8 cellular contexts compared by ENCODE assay signal in genomic region chr16:23678430-23679273, GRCh38. TPM values are rescaled to one million over a fixed set of nuclear protein-coding genes. Genes with fewer than 3 reads are reported as not detected.
DNase-seq lines count a peak whose midpoint lies in the region; ATAC-seq and TF ChIP-seq lines count a peak whose summit lies in the region.

TSS of gene PLK1 (plus strand) at chr16:23678889. CDS start at chr16:23678933, 44 bp downstream.

- no peaks in the 10 kb centered on the region for H3K27me3 Mint-ChIP-seq in activated T-helper 2 cell treated with anti-CD3 and anti-CD28 coated beads, Interferon-gamma antibody, Interleukin-2, Interleukin-4, amounts not matched to agents 10 μg/mL and 5 μg/mL and 100 μg/mL, durations not matched to agents 14 hours and 24 hours and 36 hours (ENCODE audit: low read depth)
- no peaks in the 10 kb centered on the region for H3K27me3 Mint-ChIP-seq in neural crest cell (ENCODE audit: low read depth)

- DNase-seq in DMS79 (lab: John Stamatoyannopoulos, UW) (peak; percentile 78), Karpas-422 (peak; percentile 96), RWPE1 (ENCODE audit: low spot score) (peak; percentile 97), fibroblast of the conjunctiva (ENCODE audit: low read depth) (peak; percentile 64), neural crest cell (ENCODE audit: low read depth, low spot score) (peak; percentile 80)
- DNase-seq in activated T-helper 2 cell treated with anti-CD3 and anti-CD28 coated beads, Interferon-gamma antibody, Interleukin-2, Interleukin-4, amounts not matched to agents 10 μg/mL and 5 μg/mL and 100 μg/mL, durations not matched to agents 14 hours and 24 hours and 36 hours (ENCODE audit: low spot score) = peak; percentile 81

- H3K36me3 ChIP-seq in Karpas-422 (ENCODE audit: insufficient read depth, low read length) (peaks cover 32% of the 10 kb centered on the region), stomach smooth muscle (ENCODE audit: control insufficient read depth in 2 of 2, insufficient read depth in 2 of 2, low read length in 2 of 2) (peaks cover 10 to 14% of the 10 kb centered on the region in 2 donors)

- intact Hi-C loops in activated T-helper 2 cell treated with anti-CD3 and anti-CD28 coated beads, Interferon-gamma antibody, Interleukin-2, Interleukin-4, amounts not matched to agents 10 μg/mL and 5 μg/mL and 100 μg/mL, durations not matched to agents 14 hours and 24 hours and 36 hours (cut with micrococcal nuclease) = loop anchor here (1.0 to 5.0 kb wide), 2 partner anchors 36 to 82 kb away; partner anchors contain the start of genes DCTN5, NDUFAB1 and PALB2

- peaks cover 42% of the 10 kb centered on the region for H3K79me2 ChIP-seq in Karpas-422 (ENCODE audit: low read length)

- no peaks in the 10 kb centered on the region for H3K9me3 Mint-ChIP-seq in activated T-helper 2 cell treated with anti-CD3 and anti-CD28 coated beads, Interferon-gamma antibody, Interleukin-2, Interleukin-4, amounts not matched to agents 10 μg/mL and 5 μg/mL and 100 μg/mL, durations not matched to agents 14 hours and 24 hours and 36 hours
- H3K9me3 Mint-ChIP-seq in neural crest cell = no peaks in the 10 kb centered on the region

- peak within 1 kb of the TSS; percentile 89 for H3K4me3 ChIP-seq in Karpas-422 (ENCODE audit: low read length)
- peak within 1 kb of the TSS; percentile 70 to 73 for H3K4me3 ChIP-seq in stomach smooth muscle (ENCODE audit: low read length in 2 of 2)

- peak within 1 kb of the TSS; percentile 96 for H3K4me3 Mint-ChIP-seq in activated T-helper 2 cell treated with anti-CD3 and anti-CD28 coated beads, Interferon-gamma antibody, Interleukin-2, Interleukin-4, amounts not matched to agents 10 μg/mL and 5 μg/mL and 100 μg/mL, durations not matched to agents 14 hours and 24 hours and 36 hours (ENCODE audit: low read depth)
- peak within 1 kb of the TSS; percentile 98 for H3K4me3 Mint-ChIP-seq in neural crest cell

- peak; percentile 87 for ATAC-seq in GM21723 (IDR thresholded peaks at IDR 0.05; ENCODE audit: unreplicated experiment)

- H3K27me3 ChIP-seq in Karpas-422 (ENCODE audit: low read length) (no peaks in the 10 kb centered on the region), stomach smooth muscle (ENCODE audit: control insufficient read depth in 1 of 2, insufficient read depth in 2 of 2, low read length in 2 of 2) (no peaks in the 10 kb centered on the region)

- CTCF ChIA-PET in RWPE1 (lab: Yijun Ruan, JAX) = interaction anchor here (0.6 to 1.8 kb wide), 11 partner anchors 10 to 831 kb away, joined by 3 to 11 read pairs (median 4); no protein-coding TSS in a partner anchor

- H3K27ac ChIP-seq in Karpas-422 (ENCODE audit: low read length) (peak within 1 kb of the TSS; percentile 78), RWPE1 (peak within 1 kb of the TSS; percentile 78), stomach smooth muscle (ENCODE audit: low read length) (no peak within 1 kb of the TSS)

- H4K20me1 ChIP-seq in Karpas-422 (ENCODE audit: insufficient read depth, low read depth, low read length) = 0 out of 2 replicates have a peak, but pooled peaks cover 9% of the 10 kb centered on the region

- H3K4me1 ChIP-seq in Karpas-422 (ENCODE audit: low read length) (peaks cover 19% of the 10 kb centered on the region), stomach smooth muscle (ENCODE audit: control insufficient read depth, insufficient read depth, low read length) (peaks cover 13% of the 10 kb centered on the region)

- peak within 1 kb of the TSS; percentile 70; the same call in 1 of the 2 replicates for H2AFZ ChIP-seq in Karpas-422 (ENCODE audit: low read length)

- H3K9ac ChIP-seq in Karpas-422 (ENCODE audit: low read length) = peak within 1 kb of the TSS; percentile 94
- peak within 1 kb of the TSS; percentile 39 to 55 for H3K9ac ChIP-seq in stomach smooth muscle (ENCODE audit: low read length in 2 of 2)

- H3K9me2 ChIP-seq in Karpas-422 (replicated peaks; ENCODE audit: insufficient read depth, low read length) = no peaks in the 10 kb centered on the region

- H3K4me1 Mint-ChIP-seq in activated T-helper 2 cell treated with anti-CD3 and anti-CD28 coated beads, Interferon-gamma antibody, Interleukin-2, Interleukin-4, amounts not matched to agents 10 μg/mL and 5 μg/mL and 100 μg/mL, durations not matched to agents 14 hours and 24 hours and 36 hours (ENCODE audit: low read depth) = peaks cover 29% of the 10 kb centered on the region
- peaks cover 36% of the 10 kb centered on the region for H3K4me1 Mint-ChIP-seq in neural crest cell

- peak within 1 kb of the TSS; percentile 85 for H3K4me2 ChIP-seq in Karpas-422 (ENCODE audit: low read depth, low read length, poor library complexity, severe bottlenecking)

- H3K36me3 Mint-ChIP-seq in activated T-helper 2 cell treated with anti-CD3 and anti-CD28 coated beads, Interferon-gamma antibody, Interleukin-2, Interleukin-4, amounts not matched to agents 10 μg/mL and 5 μg/mL and 100 μg/mL, durations not matched to agents 14 hours and 24 hours and 36 hours (ENCODE audit: low read depth) = peaks cover 51% of the 10 kb centered on the region
- H3K36me3 Mint-ChIP-seq in neural crest cell (ENCODE audit: low read depth) = peaks cover 5% of the 10 kb centered on the region

- H3K27ac Mint-ChIP-seq in activated T-helper 2 cell treated with anti-CD3 and anti-CD28 coated beads, Interferon-gamma antibody, Interleukin-2, Interleukin-4, amounts not matched to agents 10 μg/mL and 5 μg/mL and 100 μg/mL, durations not matched to agents 14 hours and 24 hours and 36 hours = peak within 1 kb of the TSS; percentile 87
- H3K27ac Mint-ChIP-seq in neural crest cell (ENCODE audit: unreplicated experiment) = peak within 1 kb of the TSS; percentile 88

- no peak for TF ChIP-seq CTCF in RWPE1 (conservative IDR thresholded peaks at IDR 0.05; ENCODE audit: low read depth)
- TF ChIP-seq CTCF in neural crest cell (conservative IDR thresholded peaks at IDR 0.05) = peak; percentile 56

- POLR2A ChIA-PET in RWPE1 (lab: Yijun Ruan, JAX; ENCODE audit: low non-redundant PET) = no interaction called here

- no peaks in the 10 kb centered on the region for H3K9me3 ChIP-seq in Karpas-422 (ENCODE audit: low read length)
- H3K9me3 ChIP-seq in stomach smooth muscle (ENCODE audit: control insufficient read depth in 2 of 2, low read length in 2 of 2) = no peaks in the 10 kb centered on the region

RNA-seq across cellular contexts. Expression of gene PLK1, which starts in this region (rescaled TPM):
- 36.8 and 41.7 TPM in 2 replicates for total RNA-seq in Karpas-422 (2014; rRNA removed; shearing (Covaris generic); ENCODE audit: low replicate concordance)
- total RNA-seq in activated T-helper 2 cell treated with anti-CD3 and anti-CD28 coated beads, Interferon-gamma antibody, Interleukin-2, Interleukin-4, amounts not matched to agents 10 μg/mL and 5 μg/mL and 100 μg/mL, durations not matched to agents 14 hours and 24 hours and 36 hours = 71.6 and 75.3 TPM in 2 replicates
- 108 and 119 TPM in 2 replicates for total RNA-seq in neural crest cell
